Comparison of ENCODE assay signal across 5 cellular contexts in the genomic region with DNA sequence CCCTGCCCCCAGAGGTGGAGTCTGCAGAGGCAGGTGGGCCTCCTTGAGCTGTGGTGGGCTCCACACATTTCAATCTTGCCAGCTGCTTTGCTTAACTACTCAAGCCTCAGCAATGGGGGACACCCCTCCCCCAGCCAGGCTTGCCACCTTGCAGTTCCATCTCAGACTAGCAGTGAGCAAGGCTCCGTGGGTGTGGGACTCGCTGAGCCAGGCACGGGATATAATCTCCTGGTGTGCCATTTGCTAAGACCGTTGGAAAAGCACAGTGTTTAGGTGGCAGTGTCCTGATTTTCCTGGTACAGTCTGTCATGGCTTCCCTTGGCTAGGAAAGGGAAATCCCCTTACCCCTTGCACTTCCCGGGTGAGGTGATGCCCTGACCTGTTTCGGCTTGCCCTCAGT. TPM values are rescaled to one million over a fixed set of nuclear protein-coding genes. Genes with fewer than 3 reads are reported as not detected.
"Had no signal": no experiment of that assay in that cellular context is flagged by ENCODE, and none has a peak within 500 bp of the region (broad histone marks: within the 10 kb centered on the region; RNA-seq: fewer than 3 reads in every experiment).

No MANE protein-coding gene starts in this region.

RNA-seq across cellular contexts. Expression of a gene that starts 51.6 kb away (rescaled TPM):
- total RNA-seq: HepG2, HT-29, HT1080, IMR-90, K562 had no signal
